8 cellular contexts compared by ENCODE assay signal in the genomic region with DNA sequence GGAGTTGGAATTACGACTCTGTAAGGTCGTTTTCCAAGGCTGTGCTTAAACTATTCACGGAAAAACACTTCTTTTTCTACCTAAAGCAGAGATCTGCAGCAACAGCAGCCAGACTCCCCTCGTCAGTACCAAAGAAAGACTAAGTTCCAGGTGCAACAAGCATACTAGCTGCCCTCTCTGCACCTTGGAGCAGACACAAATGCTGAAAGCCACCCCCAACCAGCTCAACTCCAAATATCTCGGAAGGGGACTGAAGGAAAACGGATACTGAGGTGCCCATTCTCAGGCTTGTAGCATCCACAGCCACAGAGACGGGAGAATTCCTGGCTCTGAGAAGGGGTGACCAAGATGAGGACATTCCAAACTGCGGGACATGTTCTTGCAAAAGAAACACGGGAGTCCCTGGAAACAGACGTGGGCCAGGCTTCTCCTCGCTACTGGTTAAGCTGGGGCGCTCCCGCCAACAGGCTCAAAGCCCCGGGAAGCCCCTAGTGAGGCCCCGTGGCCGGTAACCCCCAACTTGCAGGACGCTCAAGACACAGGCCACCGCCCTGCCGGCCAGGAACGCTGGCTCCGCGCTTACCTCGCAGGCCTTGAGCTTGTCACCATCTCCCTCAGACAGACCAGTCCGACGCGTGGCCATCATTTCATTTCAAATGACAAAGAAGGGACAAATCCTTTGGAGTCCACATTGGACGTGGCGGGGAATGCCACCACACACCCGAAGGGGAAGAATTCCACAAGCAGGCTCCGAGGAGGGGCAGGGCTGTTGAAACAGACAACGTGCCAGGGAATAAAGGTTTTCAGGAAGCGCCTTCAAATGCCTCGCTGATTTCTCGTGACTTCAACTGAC. TPM values are rescaled to one million over a fixed set of nuclear protein-coding genes. Genes with fewer than 3 reads are reported as not detected.
DNase-seq lines count a peak whose midpoint lies in the region; ATAC-seq and TF ChIP-seq lines count a peak whose summit lies in the region.

No MANE protein-coding gene starts in this region.

- H3K4me1 ChIP-seq in CD4-positive, alpha-beta memory T cell (ENCODE audit: insufficient read depth, low read length) = peaks cover 24% of the 10 kb centered on the region
- H3K4me1 ChIP-seq in duodenal mucosa (ENCODE audit: control insufficient read depth in 1 of 2, insufficient read depth in 2 of 2, low read length in 2 of 2) = peaks cover 43 to 45% of the 10 kb centered on the region in 2 donors
- H3K4me1 ChIP-seq in mesodermal cell (ENCODE audit: control insufficient read depth, insufficient read depth, low read length, poor library complexity, severe bottlenecking) = peaks cover 10% of the 10 kb centered on the region
- H3K4me1 ChIP-seq in upper lobe of left lung = peaks cover 39 to 43% (median 41%) of the 10 kb centered on the region in 4 donors

- intact Hi-C loops in CD4-positive, alpha-beta memory T cell (cut with micrococcal nuclease) = loop anchor here (2.0 to 5.0 kb wide), 2 partner anchors 79 to 361 kb away; no protein-coding TSS in a partner anchor

- ATAC-seq in upper lobe of left lung (ENCODE audit: low FRiP score in 2 of 2) = no peak
- ATAC-seq in GM19455 (IDR thresholded peaks at IDR 0.05; ENCODE audit: unreplicated experiment) = no peak

- TF ChIP-seq CTCF in upper lobe of left lung (IDR thresholded peaks at IDR 0.05) = no peak

- CTCF ChIA-PET in CD4-positive, alpha-beta memory T cell (lab: Charles Lee; ENCODE audit: partially characterized antibody) = interaction anchor here (0.7 kb wide), 1 partner anchor 77 kb away, joined by 3 read pairs; no protein-coding TSS in a partner anchor

- no peak overlapping the region for H3K27ac ChIP-seq in CD4-positive, alpha-beta memory T cell (ENCODE audit: low read depth, low read length)
- H3K27ac ChIP-seq in duodenal mucosa (ENCODE audit: low read depth, low read length) = peak overlapping the region; percentile 39
- no peak overlapping the region for H3K27ac ChIP-seq in mesodermal cell (ENCODE audit: low read depth, low read length, severe bottlenecking)
- peak overlapping the region; percentile 89 to 98 (median 92) for H3K27ac ChIP-seq in upper lobe of left lung

- peaks cover 0 to 6% of the 10 kb centered on the region in 2 donors for H3K36me3 Mint-ChIP-seq in CD4-positive, alpha-beta memory T cell

- POLR2A ChIA-PET in CD4-positive, alpha-beta memory T cell (lab: Charles Lee; ENCODE audit: partially characterized antibody) = interaction anchor here (0.6 to 1.9 kb wide), 2 partner anchors 43 to 179 kb away, joined by 3 to 5 read pairs; no protein-coding TSS in a partner anchor

- peak overlapping the region; percentile 68 to 96 (median 94) for H3K4me3 Mint-ChIP-seq in CD4-positive, alpha-beta memory T cell

- no peak for TF ChIP-seq POLR2A in upper lobe of left lung (IDR thresholded peaks at IDR 0.05)

- no peaks in the 10 kb centered on the region for H3K36me3 ChIP-seq in CD4-positive, alpha-beta memory T cell (ENCODE audit: insufficient read depth, low read length)
- H3K36me3 ChIP-seq in duodenal mucosa (ENCODE audit: control insufficient read depth in 1 of 2, insufficient read depth in 2 of 2, low read length in 2 of 2) (no peaks in the 10 kb centered on the region), mesodermal cell (ENCODE audit: control insufficient read depth, insufficient read depth, low read length) (peaks cover 18% of the 10 kb centered on the region), upper lobe of left lung (no peaks in the 10 kb centered on the region)

- H3K9me3 ChIP-seq in CD4-positive, alpha-beta memory T cell (ENCODE audit: control insufficient read depth in 1 of 2, low read length in 2 of 2) = no peaks in the 10 kb centered on the region
- H3K9me3 ChIP-seq in duodenal mucosa (ENCODE audit: control insufficient read depth in 1 of 2, low read length in 2 of 2) = no peaks in the 10 kb centered on the region
- no peaks in the 10 kb centered on the region for H3K9me3 ChIP-seq in mesodermal cell (ENCODE audit: control insufficient read depth, low read length)
- H3K9me3 ChIP-seq in upper lobe of left lung = no peaks in the 10 kb centered on the region

- no peak for TF ChIP-seq EP300 in upper lobe of left lung (IDR thresholded peaks at IDR 0.05)

- DNase-seq in CD4-positive, alpha-beta memory T cell = peak in 1 of 5 donors; percentile 35
- peak; percentile 24 for DNase-seq in M059J (ENCODE audit: low read depth)
- peak; percentile 40 to 85 for DNase-seq in upper lobe of left lung
- no peak for DNase-seq in GM19238 (ENCODE audit: insufficient read length, low spot score)
- no peak for DNase-seq in NCI-H2171 treated with DMSO at 0.1 percent for 48 hours (lab: John Stamatoyannopoulos, UW)

- H3K27me3 ChIP-seq in CD4-positive, alpha-beta memory T cell (ENCODE audit: insufficient read depth, low read length) = no peaks in the 10 kb centered on the region
- H3K27me3 ChIP-seq in duodenal mucosa (ENCODE audit: control insufficient read depth in 1 of 2, insufficient read depth in 2 of 2, low read length in 2 of 2) (no peaks in the 10 kb centered on the region), upper lobe of left lung (no peaks in the 10 kb centered on the region)

- H3K4me3 ChIP-seq in CD4-positive, alpha-beta memory T cell (ENCODE audit: low read length in 2 of 2) = no peak overlapping the region
- peak overlapping the region; percentile 81 to 82 for H3K4me3 ChIP-seq in duodenal mucosa (ENCODE audit: low read depth in 1 of 2, low read length in 2 of 2)
- H3K4me3 ChIP-seq in mesodermal cell (ENCODE audit: extremely low read depth, insufficient read depth, low read length, poor library complexity, severe bottlenecking) = peak overlapping the region; percentile 72
- H3K4me3 ChIP-seq in upper lobe of left lung = peak overlapping the region; percentile 61 to 79 (median 68)

- no peaks in the 10 kb centered on the region for H3K27me3 Mint-ChIP-seq in CD4-positive, alpha-beta memory T cell

- H3K4me1 Mint-ChIP-seq in CD4-positive, alpha-beta memory T cell = peaks cover 10 to 25% (median 17%) of the 10 kb centered on the region in 4 donors

- H3K27ac Mint-ChIP-seq in CD4-positive, alpha-beta memory T cell = peak overlapping the region in 4 of 7 donors; percentile 30 to 81 (median 61)

- peaks cover 0 to 1% (median 0%) of the 10 kb centered on the region in 8 donors for H3K9me3 Mint-ChIP-seq in CD4-positive, alpha-beta memory T cell

- 4 to 6% methylated on average over 27 to 33 of the region's 34 CpGs for WGBS in mesodermal cell (ENCODE audit: insufficient coverage in 2 of 2), 2 experiments
- 19 to 22% methylated on average over 34 of the region's 34 CpGs for WGBS in upper lobe of left lung, 2 donors

- peak overlapping the region; percentile 69 to 83 for H3K9ac ChIP-seq in duodenal mucosa (ENCODE audit: low read depth in 1 of 2, low read length in 2 of 2)

RNA-seq across cellular contexts. Expression of a gene that starts 2.2 kb away (rescaled TPM):
- total RNA-seq in CD4-positive, alpha-beta memory T cell = 10 to 100 TPM; 22.8 to 28.0 TPM
- polyA plus RNA-seq in CD4-positive, alpha-beta memory T cell = 1 to 10 TPM in 1 of 2 donors, under 1 TPM in 1; 1.00 to 5.7 TPM
- 22.3 and 26.4 TPM in 2 replicates for total RNA-seq in M059J (2014; rRNA removed; shearing (Covaris generic))
- polyA plus RNA-seq in mesodermal cell (2013, experiment 1 of 2) = 47.6 TPM
- 45.8 TPM for polyA plus RNA-seq in mesodermal cell (2013, experiment 2 of 2)
- total RNA-seq in upper lobe of left lung = 10 to 100 TPM; 63.9 to 88.8 (median 73.5) TPM

Comparison
In these comparisons a context has a peak if more than half of its experiments do, and no peak if none do; other contexts are left out.
1. DNase-seq: peak in M059J (single experiment) and upper lobe of left lung (2 of 2); none in GM19238 (single experiment) and NCI-H2171 treated with DMSO at 0.1 percent for 48 hours (single experiment).
2. H3K27ac ChIP-seq: peak in duodenal mucosa (single experiment) and upper lobe of left lung (4 of 4); none in CD4-positive, alpha-beta memory T cell (single experiment) and mesodermal cell (single experiment).
3. H3K4me3 ChIP-seq: peak in duodenal mucosa (2 of 2), mesodermal cell (single experiment) and upper lobe of left lung (4 of 4); none in CD4-positive, alpha-beta memory T cell (0 of 2).